Comparison of ENCODE assay signal across 25 cellular contexts in the genomic region with DNA sequence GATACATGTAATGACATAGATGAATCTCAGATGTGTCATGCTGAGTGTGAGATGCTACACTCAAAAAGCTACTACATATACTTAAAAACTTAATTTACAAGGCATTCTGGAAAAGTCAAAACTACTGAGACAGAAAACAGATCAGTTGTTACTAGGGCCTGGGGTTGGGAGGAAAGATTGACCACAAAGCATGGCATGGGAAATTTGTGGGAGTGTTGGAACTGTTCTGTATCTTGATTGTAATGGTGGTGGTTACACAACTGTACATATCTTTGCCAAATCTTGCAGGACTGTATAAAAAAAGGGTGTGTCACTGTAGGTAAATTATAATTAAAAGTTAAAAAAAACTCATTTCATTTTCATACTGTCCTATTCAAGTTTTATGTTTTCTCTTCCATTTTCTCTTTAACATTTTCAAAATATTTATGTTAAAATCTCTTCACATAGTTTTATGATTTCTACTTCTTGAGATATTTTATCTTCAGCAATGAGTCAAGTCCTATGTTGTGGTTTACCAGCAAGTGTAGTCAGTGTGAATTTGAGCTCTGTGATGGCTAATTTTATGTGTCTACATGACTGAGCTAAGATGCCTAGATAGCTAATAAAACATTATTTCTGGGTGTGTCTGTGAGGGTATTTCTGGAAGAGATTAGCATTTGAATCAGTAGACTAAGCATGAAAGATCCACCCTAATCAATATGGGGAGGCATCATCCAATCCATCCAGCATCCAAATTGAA. TPM values are rescaled to one million over a fixed set of nuclear protein-coding genes. Genes with fewer than 3 reads are reported as not detected.
DNase-seq lines count a peak whose midpoint lies in the region; ATAC-seq and TF ChIP-seq lines count a peak whose summit lies in the region.
"Had no signal": no experiment of that assay in that cellular context is flagged by ENCODE, and none has a peak within 500 bp of the region (broad histone marks: within the 10 kb centered on the region; RNA-seq: fewer than 3 reads in every experiment).

No MANE protein-coding gene starts in this region.

- intact Hi-C loops in MCF 10A (cut with micrococcal nuclease) (no loop called here), breast epithelium (cut with DNase I; ENCODE audit: low total_unique reads) (no loop called here), PC-3 (cut with micrococcal nuclease) (loop anchor here (10.0 kb wide), 1 partner anchor 117 kb away; no protein-coding TSS in a partner anchor)

- 0 out of 2 replicates have a peak, but pooled peaks cover 8% of the 10 kb centered on the region for H3K9me2 ChIP-seq in PC-3 (replicated peaks; ENCODE audit: low read length)

- no peak for TF ChIP-seq CTCF in MCF 10A (IDR thresholded peaks at IDR 0.05; ENCODE audit: unreplicated experiment)
- no peak for TF ChIP-seq CTCF in breast epithelium (IDR thresholded peaks at IDR 0.05)
- TF ChIP-seq CTCF in PC-3 (conservative IDR thresholded peaks at IDR 0.05; ENCODE audit: low read depth, low read length), result no peak
- no peak for TF ChIP-seq CTCF in fibroblast of the aortic adventitia (IDR thresholded peaks at IDR 0.05; ENCODE audit: insufficient read depth, low read length)

- H4K20me1 ChIP-seq in PC-3 (ENCODE audit: low read length), result no peaks in the 10 kb centered on the region

- no peak overlapping the region for H3K4me3 Mint-ChIP-seq in MCF 10A (ENCODE audit: unreplicated experiment)
- H3K4me3 Mint-ChIP-seq in natural killer cell treated with Interleukin-12 subunit alpha and Interleukin-12 subunit beta and Interleukin-15 and Interleukin-18, amount 100 ng/mL, for 72 hours, result no peak overlapping the region
- H3K4me3 Mint-ChIP-seq: activated T-cell treated with anti-CD3 and anti-CD28 coated beads, Interleukin-2, amount 50 U/mL, for 4 hours; T-helper 2 cell treated with Interferon-gamma antibody and Interleukin-4, amounts not matched to agents 5 μg/mL and 100 μg/mL, for 36 hours had no signal

- H3K4me1 ChIP-seq in breast epithelium (no peaks in the 10 kb centered on the region), PC-3 (ENCODE audit: insufficient read depth, low read length) (peaks cover 22% of the 10 kb centered on the region)
- H3K4me1 ChIP-seq: ascending aorta, lower lobe of right lung, Peyer's patch had no signal

- H3K9ac ChIP-seq in PC-3 (ENCODE audit: low read length), result no peak overlapping the region

- CTCF ChIA-PET in MCF 10A (lab: Yijun Ruan, JAX) (interaction anchor here (1.1 to 1.2 kb wide), 2 partner anchors 83 to 460 kb away, joined by 4 to 5 read pairs; no protein-coding TSS in a partner anchor), PC-3 (lab: Charles Lee) (no interaction called here)

- no peaks in the 10 kb centered on the region for H3F3A ChIP-seq in PC-3 (ENCODE audit: low read length, unreplicated experiment)

- H3K27me3 ChIP-seq in breast epithelium (no peaks in the 10 kb centered on the region), PC-3 (ENCODE audit: low read length) (no peaks in the 10 kb centered on the region)
- H3K27me3 ChIP-seq: ascending aorta, Peyer's patch had no signal

- no peaks in the 10 kb centered on the region for H3K9me3 Mint-ChIP-seq in MCF 10A (ENCODE audit: unreplicated experiment)
- H3K9me3 Mint-ChIP-seq in natural killer cell treated with Interleukin-12 subunit alpha and Interleukin-12 subunit beta and Interleukin-15 and Interleukin-18, amount 100 ng/mL, for 72 hours, result peaks cover 2% of the 10 kb centered on the region
- H3K9me3 Mint-ChIP-seq: activated T-cell treated with anti-CD3 and anti-CD28 coated beads, Interleukin-2, amount 50 U/mL, for 4 hours; T-helper 2 cell treated with Interferon-gamma antibody and Interleukin-4, amounts not matched to agents 5 μg/mL and 100 μg/mL, for 36 hours had no signal

- H3K27ac Mint-ChIP-seq in MCF 10A (ENCODE audit: low read depth, unreplicated experiment), result no peak overlapping the region
- no peak overlapping the region for H3K27ac Mint-ChIP-seq in natural killer cell treated with Interleukin-12 subunit alpha and Interleukin-12 subunit beta and Interleukin-15 and Interleukin-18, amount 100 ng/mL, for 72 hours
- H3K27ac Mint-ChIP-seq: T-helper 2 cell treated with Interferon-gamma antibody and Interleukin-4, amounts not matched to agents 5 μg/mL and 100 μg/mL, for 36 hours had no signal

- H3K4me1 Mint-ChIP-seq in MCF 10A (ENCODE audit: insufficient read depth, unreplicated experiment), result peaks cover 14% of the 10 kb centered on the region
- H3K4me1 Mint-ChIP-seq in natural killer cell treated with Interleukin-12 subunit alpha and Interleukin-12 subunit beta and Interleukin-15 and Interleukin-18, amount 100 ng/mL, for 72 hours (ENCODE audit: low read depth in 2 of 2), result no peaks in the 10 kb centered on the region

- no peaks in the 10 kb centered on the region for H3K36me3 Mint-ChIP-seq in MCF 10A (ENCODE audit: insufficient read depth, unreplicated experiment)
- peaks cover 5% of the 10 kb centered on the region for H3K36me3 Mint-ChIP-seq in natural killer cell treated with Interleukin-12 subunit alpha and Interleukin-12 subunit beta and Interleukin-15 and Interleukin-18, amount 100 ng/mL, for 72 hours

- BruUV-seq in MCF 10A (replicated peaks; lab: Mats Ljungman, UMichigan) (no TSS peak), PC-3 (replicated peaks; lab: Mats Ljungman, UMichigan) (no TSS peak)

- H3K4me3 ChIP-seq in breast epithelium, result no peak overlapping the region
- H3K4me3 ChIP-seq in PC-3 (ENCODE audit: low read length), result no peak overlapping the region
- H3K4me3 ChIP-seq in fibroblast of the aortic adventitia (ENCODE audit: low read depth, low read length), result no peak overlapping the region
- H3K4me3 ChIP-seq: ascending aorta, lower lobe of right lung, Peyer's patch, SK-N-MC had no signal

- POLR2A ChIA-PET in MCF 10A (lab: Yijun Ruan, JAX), result interaction anchor here (1.3 to 2.3 kb wide), 2 partner anchors 54 to 58 kb away, joined by 3 to 6 read pairs; a partner anchor contains a TSS
- POLR2A ChIA-PET in PC-3 (lab: Charles Lee; ENCODE audit: unreplicated experiment), result interaction anchor here (0.5 kb wide), 1 partner anchor 266 kb away, joined by 11 read pairs; no protein-coding TSS in a partner anchor

- H2AFZ ChIP-seq in PC-3 (ENCODE audit: low read length), result no peak overlapping the region

- no peaks in the 10 kb centered on the region for H3K27me3 Mint-ChIP-seq in MCF 10A (ENCODE audit: insufficient read depth, unreplicated experiment)
- H3K27me3 Mint-ChIP-seq in natural killer cell treated with Interleukin-12 subunit alpha and Interleukin-12 subunit beta and Interleukin-15 and Interleukin-18, amount 100 ng/mL, for 72 hours, result no peaks in the 10 kb centered on the region

- peak overlapping the region; percentile 32 for H3K4me2 ChIP-seq in PC-3 (ENCODE audit: low read length)

- no peak for TF ChIP-seq POLR2A in breast epithelium (IDR thresholded peaks at IDR 0.05)

- H3K9me3 ChIP-seq in breast epithelium (no peaks in the 10 kb centered on the region), PC-3 (ENCODE audit: low read length) (no peaks in the 10 kb centered on the region)
- H3K9me3 ChIP-seq: ascending aorta, lower lobe of right lung, Peyer's patch had no signal

- no peaks in the 10 kb centered on the region for H3K36me3 ChIP-seq in breast epithelium
- H3K36me3 ChIP-seq in PC-3 (ENCODE audit: low read depth, low read length), result no peaks in the 10 kb centered on the region
- H3K36me3 ChIP-seq: ascending aorta, lower lobe of right lung, Peyer's patch had no signal

- peak; percentile 88 for ATAC-seq in PC-3
- no peak for ATAC-seq in natural killer cell treated with Interleukin-12 subunit alpha and Interleukin-12 subunit beta and Interleukin-15 and Interleukin-18, amount 100 ng/mL, for 72 hours
- ATAC-seq: activated T-cell treated with anti-CD3 and anti-CD28 coated beads, Interleukin-2, amount 50 U/mL, for 4 hours; lower lobe of right lung had no signal

- H3K27ac ChIP-seq in breast epithelium, result no peak overlapping the region
- peak overlapping the region; percentile 67 for H3K27ac ChIP-seq in PC-3 (ENCODE audit: low read length)
- H3K27ac ChIP-seq: ascending aorta, C4-2B, lower lobe of right lung, Peyer's patch, SK-N-MC had no signal

- DNase-seq in MCF 10A (ENCODE audit: unreplicated experiment) (peak; percentile 61), breast epithelium (ENCODE audit: low spot score in 2 of 2) (no peak), PC-3 (peak; percentile 76), fibroblast of the aortic adventitia (ENCODE audit: low read depth) (peak; percentile 47), GDM1 (lab: John Stamatoyannopoulos, UW) (no peak), SKM-1 treated with dmso at 0.1 percent for 144 hours (lab: John Stamatoyannopoulos, UW; ENCODE audit: unreplicated experiment) (no peak), NCI-H1436 (lab: John Stamatoyannopoulos, UW) (no peak)
- no peak for DNase-seq in natural killer cell treated with Interleukin-12 subunit alpha and Interleukin-12 subunit beta and Interleukin-15 and Interleukin-18, amount 100 ng/mL, for 72 hours (ENCODE audit: low spot score)
- DNase-seq: 8988T; activated CD4-positive, CD25-positive, alpha-beta regulatory T cell treated with anti-CD3 and anti-CD28 coated beads, Interleukin-2, amount 50 U/mL, for 72 hours; activated naive CD4-positive, alpha-beta T cell treated with anti-CD3 and anti-CD28 coated beads, Interleukin-2, amount 50 U/mL, for 16 hours; activated T-cell treated with anti-CD3 and anti-CD28 coated beads, Interleukin-2, amount 50 U/mL, for 4 hours; GF-D8; GOT3; Karpas-422; lower lobe of right lung; NCI-H1092 treated with DMSO at 0.1 percent for 48 hours; NCI-H2081; nucleus accumbens; Peyer's patch; stimulated activated CD8-positive, alpha-beta memory T cell treated with anti-CD3 and anti-CD28 coated beads, Interleukin-4, amount 100 ng/mL, for 48 hours had no signal

- no peaks in the 10 kb centered on the region for H3K79me2 ChIP-seq in PC-3 (ENCODE audit: low read length)

RNA-seq across cellular contexts. Expression of a gene that starts 58.6 kb away (rescaled TPM):
- total RNA-seq in MCF 10A (2022), result 44.6 and 52.7 TPM in 2 replicates
- total RNA-seq in breast epithelium, result 10 to 100 TPM; 26.9 to 34.0 (median 28.2) TPM
- total RNA-seq in PC-3 (2014; rRNA removed), result 22.7 and 27.6 TPM in 2 replicates
- total RNA-seq in fibroblast of the aortic adventitia (ENCODE audit: low replicate concordance), result 18.4 and 47.1 TPM in 2 replicates
- total RNA-seq in natural killer cell treated with Interleukin-12 subunit alpha and Interleukin-12 subunit beta and Interleukin-15 and Interleukin-18, amount 100 ng/mL, for 72 hours, result 10 to 100 TPM; 26.3 to 27.1 TPM

Comparison
In these comparisons a context has a peak if more than half of its experiments do, and no peak if none do; other contexts are left out.
1. DNase-seq: peak in MCF 10A (single experiment), PC-3 (single experiment) and fibroblast of the aortic adventitia (single experiment); none in breast epithelium (0 of 2), GDM1 (single experiment), natural killer cell treated with Interleukin-12 subunit alpha and Interleukin-12 subunit beta and Interleukin-15 and Interleukin-18, amount 100 ng/mL, for 72 hours (single experiment), SKM-1 treated with dmso at 0.1 percent for 144 hours (single experiment) and NCI-H1436 (single experiment).